In the genomic region with DNA sequence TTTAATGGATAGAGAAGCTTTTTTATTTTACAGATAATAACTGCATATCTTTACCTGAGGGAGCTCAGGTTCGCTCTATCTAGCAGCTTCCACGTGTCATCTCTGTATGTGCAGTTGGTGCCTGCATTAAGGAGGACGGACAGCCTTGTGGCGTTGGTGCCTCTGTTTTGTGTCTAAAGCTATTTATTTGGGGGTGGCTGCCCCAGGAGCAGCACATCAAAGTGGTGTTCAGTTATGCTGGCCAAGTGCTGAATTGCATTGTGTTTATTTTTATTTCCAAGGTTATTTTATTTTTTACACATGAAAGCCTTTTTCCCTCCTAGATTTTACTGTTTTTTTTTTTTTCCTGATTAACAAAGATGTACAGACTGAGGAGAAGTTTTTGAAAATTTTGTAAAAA, we compare ENCODE assay signal across 9 cellular contexts. TPM values are rescaled to one million over a fixed set of nuclear protein-coding genes. Genes with fewer than 3 reads are reported as not detected.
DNase-seq lines count a peak whose midpoint lies in the region; ATAC-seq and TF ChIP-seq lines count a peak whose summit lies in the region.
"Had no signal": no experiment of that assay in that cellular context is flagged by ENCODE, and none has a peak within 500 bp of the region (broad histone marks: within the 10 kb centered on the region; RNA-seq: fewer than 3 reads in every experiment).

No MANE protein-coding gene starts in this region.

- TF ChIP-seq CTCF in Calu3 (IDR thresholded peaks at IDR 0.05; ENCODE audit: unreplicated experiment) (no peak), mammary epithelial cell (conservative IDR thresholded peaks at IDR 0.05 in 1 of 2, IDR thresholded peaks at IDR 0.05 in 1 of 2; ENCODE audit: extremely low read depth in 1 of 2, insufficient read depth in 1 of 2, low read depth in 1 of 2, low read length in 2 of 2) (no peak), neural crest cell (conservative IDR thresholded peaks at IDR 0.05) (peak; percentile 22)

- no peak overlapping the region for H3K4me3 ChIP-seq in mammary epithelial cell (replicated peaks in 1 of 3; ENCODE audit: insufficient read depth in 1 of 3, low read depth in 2 of 3, low read length in 3 of 3)
- H3K4me3 ChIP-seq in neuronal stem cell (ENCODE audit: low read length in 2 of 2) = no peak overlapping the region

- no peaks in the 10 kb centered on the region for H3K36me3 ChIP-seq in mammary epithelial cell (ENCODE audit: insufficient read depth, low read length)
- H3K36me3 ChIP-seq in neuronal stem cell (replicated peaks in 1 of 2; ENCODE audit: control insufficient read depth in 2 of 2, insufficient read depth in 2 of 2, low read length in 2 of 2) = no peaks in the 10 kb centered on the region

- H3K27me3 ChIP-seq in mammary epithelial cell (ENCODE audit: insufficient read depth, low read length) = no peaks in the 10 kb centered on the region
- no peaks in the 10 kb centered on the region for H3K27me3 ChIP-seq in neuronal stem cell (ENCODE audit: control insufficient read depth in 3 of 3, insufficient read depth in 3 of 3, low read depth in 1 of 3, low read length in 3 of 3)

- no peak overlapping the region for H3K23ac ChIP-seq in neuronal stem cell (ENCODE audit: low read depth, low read length, poor library complexity)

- H2AFZ ChIP-seq in mammary epithelial cell (ENCODE audit: low read depth, low read length) (no peak overlapping the region), neuronal stem cell (ENCODE audit: low read length) (no peak overlapping the region)

- H2AK5ac ChIP-seq in neuronal stem cell (ENCODE audit: low read depth, low read length) = no peak overlapping the region

- no peak overlapping the region for H2BK12ac ChIP-seq in neuronal stem cell (ENCODE audit: low read length)

- peaks cover 82% of the 10 kb centered on the region for H3K79me2 ChIP-seq in mammary epithelial cell (ENCODE audit: insufficient read depth, low read length)

- no peak overlapping the region for H2BK5ac ChIP-seq in neuronal stem cell (ENCODE audit: low read length)

- CTCF ChIA-PET in Calu3 (lab: Charles Lee) = interaction anchor here (0.6 to 1.2 kb wide), 7 partner anchors 8 to 60 kb away, joined by 3 to 5 read pairs (median 3); no protein-coding TSS in a partner anchor
- CTCF ChIA-PET in mammary epithelial cell (lab: Charles Lee; ENCODE audit: low non-redundant PET) = no interaction called here

- dilution Hi-C loops in mammary epithelial cell (cut with HindIII; ENCODE audit: low sequenced_read_pairs) = no loop called here

- H3K9me3 ChIP-seq in mammary epithelial cell (replicated peaks; ENCODE audit: insufficient read depth, low read length) (no peaks in the 10 kb centered on the region), neuronal stem cell (replicated peaks in 1 of 2; ENCODE audit: control insufficient read depth in 2 of 2, insufficient read depth in 1 of 2, low read depth in 1 of 2, low read length in 2 of 2) (no peaks in the 10 kb centered on the region)

- no peak overlapping the region for H3K18ac ChIP-seq in neuronal stem cell (ENCODE audit: low read length)

- H3K4me2 ChIP-seq in mammary epithelial cell (ENCODE audit: insufficient read depth, low read depth, low read length) (no peak overlapping the region), neuronal stem cell (ENCODE audit: insufficient read depth, low read length, poor library complexity, severe bottlenecking) (no peak overlapping the region)

- H3K4me1 ChIP-seq in mammary epithelial cell (ENCODE audit: insufficient read depth, low read length) (peaks cover 42% of the 10 kb centered on the region), neuronal stem cell (ENCODE audit: control insufficient read depth in 2 of 2, insufficient read depth in 1 of 2, low read depth in 1 of 2, low read length in 2 of 2) (peaks cover 12 to 22% of the 10 kb centered on the region in 2 donors)

- H2BK15ac ChIP-seq in neuronal stem cell (ENCODE audit: low read length) = no peak overlapping the region

- H3K4ac ChIP-seq in neuronal stem cell (ENCODE audit: low read length) = no peak overlapping the region

- H3K27me3 Mint-ChIP-seq in Calu3 (ENCODE audit: unreplicated experiment) = no peaks in the 10 kb centered on the region
- H3K27me3 Mint-ChIP-seq in neural crest cell (ENCODE audit: low read depth) = no peaks in the 10 kb centered on the region

- H3K36me3 Mint-ChIP-seq in Calu3 (ENCODE audit: insufficient read depth, unreplicated experiment) (peaks cover 72% of the 10 kb centered on the region), neural crest cell (ENCODE audit: low read depth) (no peaks in the 10 kb centered on the region)

- no peak overlapping the region for H3K14ac ChIP-seq in neuronal stem cell (ENCODE audit: low read length)

- H3K27ac Mint-ChIP-seq in Calu3 (ENCODE audit: unreplicated experiment) (peak overlapping the region; percentile 83), neural crest cell (ENCODE audit: unreplicated experiment) (no peak overlapping the region)

- no TSS peak for BruUV-seq in Calu3 (replicated peaks; lab: Mats Ljungman, UMichigan)
- BruUV-seq in mammary epithelial cell (replicated peaks; lab: Mats Ljungman, UMichigan) = no TSS peak

- H3K9me3 Mint-ChIP-seq in Calu3 (ENCODE audit: low read depth, unreplicated experiment) (no peaks in the 10 kb centered on the region), neural crest cell (no peaks in the 10 kb centered on the region)

- H3K4me1 Mint-ChIP-seq in Calu3 (ENCODE audit: low read depth, unreplicated experiment) (peaks cover 97% of the 10 kb centered on the region), neural crest cell (peaks cover 56% of the 10 kb centered on the region)

- 42% methylated on average over 4 of the region's 4 CpGs for WGBS in mammary epithelial cell (ENCODE audit: low coverage, missing lambda C conversion rate)
- no CpG with 5 or more reads among the region's 4 CpGs for WGBS in neuronal stem cell (ENCODE audit: extremely low coverage in 2 of 2, insufficient read length in 2 of 2, insufficient replicate concordance in 1 of 2), 2 donors

- no peak overlapping the region for H4K91ac ChIP-seq in neuronal stem cell (ENCODE audit: low read depth, low read length, poor library complexity)

- in situ Hi-C loops in mammary epithelial cell (cut with MboI; ENCODE audit: low sequenced_read_pairs in 2 of 2) = loop anchor here in 1 of 2 donors (10.0 kb wide), 1 partner anchor 55 kb away; the partner anchor contains the start of gene RASSF3

- intact Hi-C loops in Calu3 (cut with micrococcal nuclease; ENCODE audit: unreplicated experiment) (loop anchor here (2.0 kb wide), 1 partner anchor 61 kb away; no protein-coding TSS in a partner anchor), mammary epithelial cell (cut with micrococcal nuclease) (no loop called here)

- H3K4me3 Mint-ChIP-seq in Calu3 (ENCODE audit: low read depth, unreplicated experiment) (peak overlapping the region; percentile 56), neural crest cell (no peak overlapping the region)

- H3K79me1 ChIP-seq in neuronal stem cell (ENCODE audit: low read depth, low read length) = peaks cover 6% of the 10 kb centered on the region

- no peak overlapping the region for H2BK120ac ChIP-seq in neuronal stem cell (ENCODE audit: low read depth, low read length)

- H4K8ac ChIP-seq in neuronal stem cell (ENCODE audit: low read depth, low read length) = no peak overlapping the region

- H3K9ac ChIP-seq in mammary epithelial cell (ENCODE audit: insufficient read depth, low read length) = no peak overlapping the region
- H3K9ac ChIP-seq in neuronal stem cell (ENCODE audit: low read depth, low read length, poor library complexity) = no peak overlapping the region

- H4K20me1 ChIP-seq in mammary epithelial cell (ENCODE audit: insufficient read depth, low read length) = no peaks in the 10 kb centered on the region

- H3K27ac ChIP-seq in mammary epithelial cell (ENCODE audit: insufficient read depth, low read depth, low read length) (peak overlapping the region; percentile 89), neuronal stem cell (replicated peaks; ENCODE audit: low read length) (no peak overlapping the region)

- DNase-seq in Calu3 (no peak), NAMALWA (ENCODE audit: low spot score) (peak; percentile 36), mammary epithelial cell (no peak), neural crest cell (ENCODE audit: low read depth, low spot score) (no peak), neuronal stem cell (ENCODE audit: low spot score) (no peak), NCI-H446 treated with DMSO at 0.1 percent for 48 hours (lab: John Stamatoyannopoulos, UW) (no peak), COLO668 (lab: John Stamatoyannopoulos, UW; ENCODE audit: unreplicated experiment) (no peak)
- DNase-seq: NCI-H2029 had no signal

- ATAC-seq in HG02623 (IDR thresholded peaks at IDR 0.05; ENCODE audit: unreplicated experiment) = no peak

RNA-seq across cellular contexts. Expression of gene RASSF3, which starts 59.7 kb away (rescaled TPM):
- total RNA-seq in Calu3 (2022) = 162 and 179 TPM in 2 replicates
- total RNA-seq in mammary epithelial cell = 10 to 100 TPM; 23.0 to 24.3 TPM
- polyA plus RNA-seq in mammary epithelial cell = 14.0 TPM
- polyA minus RNA-seq in mammary epithelial cell = 10.4 TPM
- 18.1 and 19.0 TPM in 2 replicates for total RNA-seq in neural crest cell
- 11.3 TPM for polyA plus RNA-seq in neuronal stem cell (2013, experiment 1 of 2)
- 11.6 TPM for polyA plus RNA-seq in neuronal stem cell (2013, experiment 2 of 2)
